In the genomic region with DNA sequence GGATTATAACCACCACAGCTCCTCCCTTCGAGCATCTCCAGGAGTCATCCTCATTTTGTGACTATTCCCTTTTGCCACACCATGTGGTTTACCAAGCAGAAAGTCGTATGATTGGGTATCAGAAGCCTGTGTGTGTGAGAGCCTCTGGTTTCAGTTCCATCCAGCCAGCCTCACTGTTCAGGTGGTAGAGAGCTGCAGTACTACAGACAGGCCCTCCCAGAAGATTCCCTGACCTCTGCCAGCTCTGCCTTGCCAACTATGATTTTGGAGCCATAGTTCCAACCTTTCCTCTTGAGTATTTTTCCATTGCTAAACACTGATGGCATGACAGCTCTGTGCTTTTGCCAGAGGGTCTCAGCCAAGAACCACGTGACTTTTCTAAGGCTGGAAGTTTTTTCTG, we compare ENCODE assay signal across 10 cellular contexts.
A peak's percentile ranks its signal among the peaks of the same experiment; 100 is the strongest.
DNase-seq lines count a peak whose midpoint lies in the region; ATAC-seq and TF ChIP-seq lines count a peak whose summit lies in the region.
"Had no signal": no experiment of that assay in that cellular context is flagged by ENCODE, and none has a peak within 500 bp of the region (broad histone marks: within the 10 kb centered on the region; RNA-seq: fewer than 3 reads in every experiment).

No MANE protein-coding gene starts in this region.

- POLR2A ChIA-PET in CD4-positive, alpha-beta memory T cell (lab: Charles Lee; ENCODE audit: partially characterized antibody) = no interaction called here

- H3K36me3 ChIP-seq in left ventricle myocardium inferior (no peaks in the 10 kb centered on the region), WERI-Rb-1 (no peaks in the 10 kb centered on the region)
- no peaks in the 10 kb centered on the region for H3K36me3 ChIP-seq in CD4-positive, alpha-beta memory T cell (ENCODE audit: insufficient read depth, low read length)

- H3K4me3 ChIP-seq in GM12865 (ENCODE audit: low read depth, low read length) (no peak overlapping the region), left ventricle myocardium inferior (no peak overlapping the region), WERI-Rb-1 (ENCODE audit: low read depth, low read length) (no peak overlapping the region)
- H3K4me3 ChIP-seq in CD4-positive, alpha-beta memory T cell (ENCODE audit: low read length in 2 of 2) = no peak overlapping the region
- H3K4me3 ChIP-seq: lung, SJSA1 had no signal

- H3K27ac Mint-ChIP-seq in CD4-positive, alpha-beta memory T cell = peak overlapping the region in 2 of 7 donors; percentile 5 to 48

- intact Hi-C loops in left ventricle myocardium inferior (cut with micrococcal nuclease) = loop anchor here (10.0 kb wide), 1 partner anchor 267 kb away; a partner anchor contains a TSS
- intact Hi-C loops in CD4-positive, alpha-beta memory T cell (cut with micrococcal nuclease) = no loop called here

- no peak overlapping the region for H3K4me3 Mint-ChIP-seq in CD4-positive, alpha-beta memory T cell

- no peaks in the 10 kb centered on the region for H3K9me3 Mint-ChIP-seq in CD4-positive, alpha-beta memory T cell

- ATAC-seq in GM21526 (IDR thresholded peaks at IDR 0.05; ENCODE audit: low FRiP score, unreplicated experiment) (peak; percentile 83), HG03439 (IDR thresholded peaks at IDR 0.05; ENCODE audit: unreplicated experiment) (peak; percentile 56)

- no peaks in the 10 kb centered on the region for H3K27me3 Mint-ChIP-seq in CD4-positive, alpha-beta memory T cell

- no peaks in the 10 kb centered on the region for H3K9me3 ChIP-seq in left ventricle myocardium inferior (replicated peaks)
- H3K9me3 ChIP-seq in WERI-Rb-1 (ENCODE audit: severe bottlenecking) = no peaks in the 10 kb centered on the region
- no peaks in the 10 kb centered on the region for H3K9me3 ChIP-seq in CD4-positive, alpha-beta memory T cell (ENCODE audit: control insufficient read depth in 1 of 2, low read length in 2 of 2)
- H3K9me3 ChIP-seq: SJSA1 had no signal

- H3K4me1 Mint-ChIP-seq in CD4-positive, alpha-beta memory T cell = peaks cover 0 to 1% (median 0%) of the 10 kb centered on the region in 4 donors

- H3K27me3 ChIP-seq in left ventricle myocardium inferior (ENCODE audit: low read depth) (no peaks in the 10 kb centered on the region), WERI-Rb-1 (ENCODE audit: insufficient read depth, low read depth, severe bottlenecking) (no peaks in the 10 kb centered on the region)
- no peaks in the 10 kb centered on the region for H3K27me3 ChIP-seq in CD4-positive, alpha-beta memory T cell (ENCODE audit: insufficient read depth, low read length)
- H3K27me3 ChIP-seq: SJSA1 had no signal

- peaks cover 21 to 22% of the 10 kb centered on the region in 2 donors for H3K36me3 Mint-ChIP-seq in CD4-positive, alpha-beta memory T cell

- TF ChIP-seq CTCF in GM12865 (IDR thresholded peaks at IDR 0.05; ENCODE audit: insufficient read depth, low read depth, low read length, missing control alignments) (no peak), left ventricle myocardium inferior (IDR thresholded peaks at IDR 0.05; ENCODE audit: borderline replicate concordance) (no peak), WERI-Rb-1 (IDR thresholded peaks at IDR 0.05; ENCODE audit: low read depth, low read length) (no peak)

- H3K27ac ChIP-seq in left ventricle myocardium inferior (replicated peaks) (peak overlapping the region; percentile 55), WERI-Rb-1 (no peak overlapping the region)
- H3K27ac ChIP-seq in CD4-positive, alpha-beta memory T cell (ENCODE audit: low read depth, low read length) = no peak overlapping the region
- H3K27ac ChIP-seq: SJSA1 had no signal

- DNase-seq in GM12865 (ENCODE audit: low read depth) (peak; percentile 60), left ventricle myocardium inferior (peak; percentile 34), NCI-H774 (lab: John Stamatoyannopoulos, UW) (no peak), WERI-Rb-1 (no peak), HuH-7.5 (ENCODE audit: low spot score) (no peak)
- no peak for DNase-seq in CD4-positive, alpha-beta memory T cell

- H3K4me1 ChIP-seq in left ventricle myocardium inferior = peaks cover 50% of the 10 kb centered on the region
- no peaks in the 10 kb centered on the region for H3K4me1 ChIP-seq in CD4-positive, alpha-beta memory T cell (ENCODE audit: insufficient read depth, low read length)

- CTCF ChIA-PET in CD4-positive, alpha-beta memory T cell (lab: Charles Lee; ENCODE audit: partially characterized antibody) = interaction anchor here (0.8 kb wide), 1 partner anchor 257 kb away, joined by 3 read pairs; no protein-coding TSS in a partner anchor

Comparison
In these comparisons a context has a peak if more than half of its experiments do, and no peak if none do; other contexts are left out.
1. DNase-seq: peak in GM12865 (single experiment) and left ventricle myocardium inferior (single experiment); none in NCI-H774 (single experiment), WERI-Rb-1 (single experiment), HuH-7.5 (single experiment) and CD4-positive, alpha-beta memory T cell (0 of 5).